In the genomic region with DNA sequence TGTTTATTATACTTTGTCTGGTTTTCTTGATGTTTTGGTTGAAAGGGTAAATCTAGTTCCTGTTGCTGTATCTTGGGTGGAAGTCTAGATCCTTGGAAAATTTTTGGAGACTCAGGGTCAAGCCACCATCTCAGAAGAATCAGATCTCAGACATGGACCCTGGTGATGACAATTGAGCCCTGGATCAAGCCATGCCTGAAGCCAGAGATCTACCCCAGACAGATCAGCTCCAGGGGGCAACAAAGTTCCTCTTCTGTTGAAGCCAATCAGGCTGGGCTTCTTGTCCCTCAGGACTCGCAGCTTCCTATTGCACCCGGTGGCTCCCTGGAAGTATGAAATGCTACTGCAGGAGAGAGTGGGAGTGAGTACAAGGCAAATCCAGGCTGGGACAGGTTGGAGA, we compare ENCODE assay signal across 20 cellular contexts.
DNase-seq lines count a peak whose midpoint lies in the region; ATAC-seq, FAIRE-seq and TF ChIP-seq lines count a peak whose summit lies in the region.
"Had no signal": no experiment of that assay in that cellular context is flagged by ENCODE, and none has a peak within 500 bp of the region (broad histone marks: within the 10 kb centered on the region; RNA-seq: fewer than 3 reads in every experiment).

No MANE protein-coding gene starts in this region.

- no peak overlapping the region for H2AK5ac ChIP-seq in neuronal stem cell (ENCODE audit: low read depth, low read length)

- H3K27ac ChIP-seq in kidney (ENCODE audit: low read depth in 2 of 2, low read length in 2 of 2) (no peak overlapping the region), neuronal stem cell (replicated peaks; ENCODE audit: low read length) (no peak overlapping the region), tibial artery (no peak overlapping the region)
- H3K27ac ChIP-seq: GM23248, HL-60 had no signal

- no peaks in the 10 kb centered on the region for H3K79me1 ChIP-seq in neuronal stem cell (ENCODE audit: low read depth, low read length)

- peaks cover 4 to 9% of the 10 kb centered on the region in 2 donors for H3K9me3 ChIP-seq in kidney (ENCODE audit: control insufficient read depth in 1 of 2, low read length in 2 of 2)
- H3K9me3 ChIP-seq in neuronal stem cell (replicated peaks in 1 of 2; ENCODE audit: control insufficient read depth in 2 of 2, insufficient read depth in 1 of 2, low read depth in 1 of 2, low read length in 2 of 2): no peaks in the 10 kb centered on the region
- H3K9me3 ChIP-seq in tibial artery: peaks cover 0 to 36% (median 19%) of the 10 kb centered on the region in 3 donors

- H2BK12ac ChIP-seq in neuronal stem cell (ENCODE audit: low read length): peak overlapping the region; percentile 63

- H3K9ac ChIP-seq in kidney (ENCODE audit: low read length in 2 of 2): no peak overlapping the region
- no peak overlapping the region for H3K9ac ChIP-seq in neuronal stem cell (ENCODE audit: low read depth, low read length, poor library complexity)
- H3K9ac ChIP-seq: GM23248 had no signal

- H3K4me3 ChIP-seq in kidney (ENCODE audit: low read length in 2 of 2): no peak overlapping the region
- H3K4me3 ChIP-seq in neuronal stem cell (ENCODE audit: low read length in 2 of 2): no peak overlapping the region
- H3K4me3 ChIP-seq in tibial artery: no peak overlapping the region
- H3K4me3 ChIP-seq: GM23248, HAP-1 had no signal

- H3K27me3 ChIP-seq in neuronal stem cell (ENCODE audit: control insufficient read depth in 3 of 3, insufficient read depth in 3 of 3, low read depth in 1 of 3, low read length in 3 of 3) (peaks cover 0 to 4% (median 0%) of the 10 kb centered on the region in 3 experiments), tibial artery (peaks cover 0 to 45% of the 10 kb centered on the region in 2 donors)

- H2AFZ ChIP-seq in neuronal stem cell (ENCODE audit: low read length): no peak overlapping the region
- H2AFZ ChIP-seq: GM23248 had no signal

- no peak overlapping the region for H2BK15ac ChIP-seq in neuronal stem cell (ENCODE audit: low read length)

- no peak for ATAC-seq in Right ventricle myocardium superior (ENCODE audit: poor library complexity)
- no peak for ATAC-seq in HG03457 (IDR thresholded peaks at IDR 0.05; ENCODE audit: unreplicated experiment)

- no peaks in the 10 kb centered on the region for H3K4me1 ChIP-seq in kidney (ENCODE audit: control insufficient read depth in 1 of 2, insufficient read depth in 1 of 2, low read depth in 1 of 2, low read length in 2 of 2)
- peaks cover 0 to 7% of the 10 kb centered on the region in 2 donors for H3K4me1 ChIP-seq in neuronal stem cell (ENCODE audit: control insufficient read depth in 2 of 2, insufficient read depth in 1 of 2, low read depth in 1 of 2, low read length in 2 of 2)
- H3K4me1 ChIP-seq in tibial artery: no peaks in the 10 kb centered on the region
- H3K4me1 ChIP-seq: HAP-1 had no signal

- intact Hi-C loops in Right ventricle myocardium superior (cut with DNase I): no loop called here
- intact Hi-C loops in cardiac septum (cut with DNase I): no loop called here
- intact Hi-C loops in kidney (cut with DNase I): no loop called here
- intact Hi-C loops in tibial artery (cut with DNase I; ENCODE audit: low total_unique reads): no loop called here

- no CpG with 5 or more reads among the region's 2 CpGs for WGBS in neuronal stem cell (ENCODE audit: extremely low coverage in 2 of 2, insufficient read length in 2 of 2, insufficient replicate concordance in 1 of 2), 2 donors

- peak; percentile 12 for DNase-seq in Right ventricle myocardium superior
- no peak for DNase-seq in cardiac septum (ENCODE audit: low spot score)
- peak; percentile 7 for DNase-seq in kidney
- DNase-seq in neuronal stem cell (ENCODE audit: low spot score): no peak
- no peak for DNase-seq in tibial artery
- DNase-seq in midbrain (lab: John Stamatoyannopoulos, UW): no peak
- no peak for DNase-seq in inferior parietal cortex (ENCODE audit: extremely low spot score)
- DNase-seq: 8988T; C1 segment of cervical spinal cord; CD4-positive, alpha-beta T cell; DMS153; DMS79; GDM1; IMR-90 had no signal

- no peak overlapping the region for H3K23ac ChIP-seq in neuronal stem cell (ENCODE audit: low read depth, low read length, poor library complexity)

- H3K14ac ChIP-seq in neuronal stem cell (ENCODE audit: low read length): no peak overlapping the region

- no peak for FAIRE-seq in kidney (lab: Jason Lieb, UNC)
- FAIRE-seq: GM12892, GM18507 had no signal

- no peak overlapping the region for H3K4ac ChIP-seq in neuronal stem cell (ENCODE audit: low read length)

- H4K91ac ChIP-seq in neuronal stem cell (ENCODE audit: low read depth, low read length, poor library complexity): no peak overlapping the region

- no peak overlapping the region for H3K18ac ChIP-seq in neuronal stem cell (ENCODE audit: low read length)

- H4K8ac ChIP-seq in neuronal stem cell (ENCODE audit: low read depth, low read length): no peak overlapping the region

- no peak overlapping the region for H2BK120ac ChIP-seq in neuronal stem cell (ENCODE audit: low read depth, low read length)

- TF ChIP-seq CTCF in kidney (IDR thresholded peaks at IDR 0.05; ENCODE audit: borderline replicate concordance, extremely low read depth, insufficient read depth): no peak
- no peak for TF ChIP-seq CTCF in tibial artery (IDR thresholded peaks at IDR 0.05)

- H3K4me2 ChIP-seq in neuronal stem cell (ENCODE audit: insufficient read depth, low read length, poor library complexity, severe bottlenecking): no peak overlapping the region

- H3K36me3 ChIP-seq in kidney (ENCODE audit: control insufficient read depth in 1 of 2, insufficient read depth in 2 of 2, low read length in 2 of 2) (no peaks in the 10 kb centered on the region), neuronal stem cell (replicated peaks in 1 of 2; ENCODE audit: control insufficient read depth in 2 of 2, insufficient read depth in 2 of 2, low read length in 2 of 2) (no peaks in the 10 kb centered on the region), tibial artery (no peaks in the 10 kb centered on the region)
- H3K36me3 ChIP-seq: HAP-1 had no signal

- no peak overlapping the region for H2BK5ac ChIP-seq in neuronal stem cell (ENCODE audit: low read length)

Comparison
In these comparisons a context has a peak if more than half of its experiments do, and no peak if none do; other contexts are left out.
1. DNase-seq: peak in Right ventricle myocardium superior (single experiment) and kidney (single experiment); none in cardiac septum (single experiment), neuronal stem cell (single experiment), tibial artery (0 of 2), midbrain (single experiment) and inferior parietal cortex (single experiment).